ENCODE assay signal across 11 cellular contexts in the genomic region with DNA sequence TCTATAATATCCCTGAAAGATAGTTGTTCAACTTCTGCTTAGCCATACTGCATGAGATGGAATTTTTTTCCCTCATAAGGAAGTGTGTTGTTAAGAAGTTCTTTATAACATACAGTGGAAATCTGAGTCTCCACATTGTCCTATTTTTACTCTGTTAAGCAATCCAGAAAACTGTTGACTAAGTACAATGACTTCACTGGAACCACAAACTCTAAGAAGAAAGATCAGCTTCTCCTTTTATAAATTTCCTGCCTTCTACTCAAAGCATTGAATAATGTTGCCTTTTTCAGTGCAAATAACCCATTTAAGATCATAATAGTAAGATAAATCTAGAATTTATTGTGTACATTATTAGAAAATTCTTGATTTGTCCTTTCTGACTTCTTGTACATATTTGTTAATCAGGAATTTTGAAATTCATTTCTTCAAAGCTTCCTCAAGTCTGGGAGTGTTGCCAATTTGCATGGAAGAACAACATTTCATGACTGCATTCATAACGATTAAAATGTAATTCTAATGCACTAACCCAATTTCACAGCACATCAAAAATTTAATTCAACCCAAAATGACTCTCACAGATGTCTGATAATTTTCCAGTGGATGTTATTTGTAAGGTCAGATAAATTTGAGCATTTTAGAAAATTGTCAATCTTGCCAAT. TPM values are rescaled to one million over a fixed set of nuclear protein-coding genes. Genes with fewer than 3 reads are reported as not detected.
DNase-seq lines count a peak whose midpoint lies in the region; TF ChIP-seq lines count a peak whose summit lies in the region.
"Had no signal": no experiment of that assay in that cellular context is flagged by ENCODE, and none has a peak within 500 bp of the region (broad histone marks: within the 10 kb centered on the region; RNA-seq: fewer than 3 reads in every experiment).

No MANE protein-coding gene starts in this region.

- H3K9ac ChIP-seq in skeletal muscle tissue (ENCODE audit: low read depth in 1 of 3, low read length in 3 of 3), result no peak overlapping the region

- no peak for TF ChIP-seq CTCF in foreskin fibroblast (IDR thresholded peaks at IDR 0.05; ENCODE audit: low read depth, low read length)
- TF ChIP-seq CTCF in GM13976 (IDR thresholded peaks at IDR 0.05; ENCODE audit: borderline replicate concordance, control extremely low read depth, extremely low read depth, insufficient read depth, missing control alignments), result no peak
- TF ChIP-seq CTCF in RWPE1 (conservative IDR thresholded peaks at IDR 0.05; ENCODE audit: low read depth), result no peak

- DNase-seq in H4 (ENCODE audit: low spot score), result peak; percentile 38
- DNase-seq in SKM-1 (lab: John Stamatoyannopoulos, UW; ENCODE audit: unreplicated experiment), result peak; percentile 41
- peak; percentile 41 to 76 for DNase-seq in foreskin fibroblast
- no peak for DNase-seq in activated CD8-positive, alpha-beta memory T cell treated with anti-CD3 and anti-CD28 coated beads for 24 hours
- DNase-seq in GM13976 (ENCODE audit: low spot score), result no peak
- DNase-seq in RWPE1 (ENCODE audit: low spot score), result no peak
- no peak for DNase-seq in 8988T
- DNase-seq: naive thymus-derived CD8-positive, alpha-beta T cell; NCI-H1417 treated with DMSO at 0.1 percent for 48 hours had no signal

- H3K27me3 ChIP-seq in skeletal muscle tissue (ENCODE audit: control insufficient read depth in 3 of 3, insufficient read depth in 3 of 3, low read length in 3 of 3), result no peaks in the 10 kb centered on the region

- H3K4me3 ChIP-seq in foreskin fibroblast (ENCODE audit: low read depth in 1 of 2, low read length in 2 of 2) (no peak overlapping the region), skeletal muscle tissue (ENCODE audit: low read length in 3 of 3) (no peak overlapping the region)
- H3K4me3 ChIP-seq: HAP-1 had no signal

- in situ Hi-C loops in GM13976 (cut with MboI; ENCODE audit: low sequenced_read_pairs, unreplicated experiment), result no loop called here

- POLR2A ChIA-PET in RWPE1 (lab: Yijun Ruan, JAX; ENCODE audit: low non-redundant PET), result no interaction called here

- CTCF ChIA-PET in RWPE1 (lab: Yijun Ruan, JAX), result interaction anchor here (0.5 to 1.3 kb wide), 4 partner anchors 101 to 1176 kb away, joined by 3 to 7 read pairs (median 4); no protein-coding TSS in a partner anchor

- H3K4me1 ChIP-seq in skeletal muscle tissue (ENCODE audit: control insufficient read depth in 3 of 3, insufficient read depth in 3 of 3, low read length in 3 of 3), result no peaks in the 10 kb centered on the region
- H3K4me1 ChIP-seq: HAP-1 had no signal

- H3K9me3 ChIP-seq in skeletal muscle tissue (ENCODE audit: control insufficient read depth in 3 of 3, low read length in 3 of 3), result no peaks in the 10 kb centered on the region
- H3K9me3 ChIP-seq: HAP-1 had no signal

- H3K36me3 ChIP-seq in skeletal muscle tissue (ENCODE audit: control insufficient read depth in 3 of 3, insufficient read depth in 3 of 3, low read length in 3 of 3), result no peaks in the 10 kb centered on the region
- H3K36me3 ChIP-seq: HAP-1 had no signal

- H3K27ac ChIP-seq in skeletal muscle tissue (ENCODE audit: low read depth, low read length) (peak overlapping the region; percentile 1), RWPE1 (no peak overlapping the region)

RNA-seq across cellular contexts. Expression of gene ANKEF1, which starts 45.6 kb away (rescaled TPM):
- total RNA-seq in H4 (2014; rRNA removed; shearing (Covaris generic)), result 4.1 and 4.4 TPM in 2 replicates
- 1.0 TPM for total RNA-seq in skeletal muscle tissue

Comparison
In these comparisons a context has a peak if more than half of its experiments do, and no peak if none do; other contexts are left out.
1. DNase-seq: peak in H4 (single experiment), SKM-1 (single experiment) and foreskin fibroblast (2 of 2); none in activated CD8-positive, alpha-beta memory T cell treated with anti-CD3 and anti-CD28 coated beads for 24 hours (single experiment), GM13976 (single experiment), RWPE1 (single experiment) and 8988T (single experiment).